Comparison of ENCODE assay signal across 10 cellular contexts in the genomic region with DNA sequence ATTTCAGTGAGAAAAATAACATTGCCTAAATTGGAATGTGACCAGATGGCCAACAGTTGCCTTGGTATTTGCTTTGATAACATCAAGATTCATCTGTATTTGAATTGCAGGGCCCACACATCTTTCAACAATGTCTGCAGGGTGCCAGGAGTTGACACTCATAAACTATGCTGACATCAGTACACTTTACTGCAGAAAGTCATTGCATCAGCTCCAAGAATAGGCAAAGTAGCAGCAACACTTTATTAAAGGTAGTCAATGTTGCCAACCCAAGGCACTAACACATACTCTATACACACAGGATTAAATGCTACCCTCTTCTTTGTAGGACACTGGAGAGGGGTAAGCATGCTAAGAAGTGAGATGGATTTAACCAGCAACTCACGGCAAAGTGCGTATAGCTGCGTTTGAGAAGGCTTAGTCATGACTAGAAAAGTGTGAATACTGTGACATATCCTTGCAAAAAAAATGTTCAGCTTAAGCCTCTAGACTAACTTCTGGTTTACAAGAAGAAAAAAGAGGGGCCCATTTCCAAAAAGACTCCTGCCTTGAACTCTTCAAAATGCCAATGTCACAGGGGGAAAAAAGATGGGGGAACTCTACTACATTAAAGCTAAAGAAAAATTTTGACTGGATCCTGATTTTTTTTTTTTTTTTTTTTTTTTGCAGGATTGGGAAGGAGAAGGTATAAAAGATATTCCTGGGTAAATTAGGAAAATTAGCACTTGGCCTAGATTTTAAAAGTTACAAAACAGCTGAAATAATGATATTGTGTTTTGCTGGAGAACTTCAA. TPM values are rescaled to one million over a fixed set of nuclear protein-coding genes. Genes with fewer than 3 reads are reported as not detected.
A peak's percentile ranks its signal among the peaks of the same experiment; 100 is the strongest.
DNase-seq lines count a peak whose midpoint lies in the region; ATAC-seq and TF ChIP-seq lines count a peak whose summit lies in the region.
"Had no signal": no experiment of that assay in that cellular context is flagged by ENCODE, and none has a peak within 500 bp of the region (broad histone marks: within the 10 kb centered on the region; RNA-seq: fewer than 3 reads in every experiment).

No MANE protein-coding gene starts in this region.

- no peaks in the 10 kb centered on the region for H3K9me3 ChIP-seq in Loucy (ENCODE audit: insufficient read depth, low read depth, low read length)
- no peaks in the 10 kb centered on the region for H3K9me3 ChIP-seq in neural progenitor cell (ENCODE audit: low read depth)

- H3K79me2 ChIP-seq in Loucy (ENCODE audit: insufficient read depth, low read length) (peaks cover 33% of the 10 kb centered on the region), neural progenitor cell (ENCODE audit: low read depth) (peaks cover 39% of the 10 kb centered on the region)

- TF ChIP-seq CTCF in Loucy (conservative IDR thresholded peaks at IDR 0.05; ENCODE audit: low read length): no peak
- no peak for TF ChIP-seq CTCF in brain microvascular endothelial cell (IDR thresholded peaks at IDR 0.05; ENCODE audit: low read depth, low read length, missing control alignments)
- no peak for TF ChIP-seq CTCF in neural progenitor cell (IDR thresholded peaks at IDR 0.05)
- no peak for TF ChIP-seq CTCF in foreskin keratinocyte (conservative IDR thresholded peaks at IDR 0.05)

- no peaks in the 10 kb centered on the region for H3K9me2 ChIP-seq in Loucy (replicated peaks; ENCODE audit: low read depth, low read length)

- peak overlapping the region; percentile 98 for H3K27ac ChIP-seq in brain microvascular endothelial cell
- no peak overlapping the region for H3K27ac ChIP-seq in neural progenitor cell
- no peak overlapping the region for H3K27ac ChIP-seq in foreskin keratinocyte

- H3K4me3 ChIP-seq in Loucy (ENCODE audit: low read length, poor library complexity, severe bottlenecking): no peak overlapping the region
- no peak overlapping the region for H3K4me3 ChIP-seq in brain microvascular endothelial cell (ENCODE audit: low read depth, low read length)
- H3K4me3 ChIP-seq in neural progenitor cell: no peak overlapping the region

- H2AFZ ChIP-seq in Loucy (ENCODE audit: low read length) (no peak overlapping the region), neural progenitor cell (replicated peaks) (no peak overlapping the region)

- no peaks in the 10 kb centered on the region for H3K27me3 ChIP-seq in Loucy (ENCODE audit: insufficient read depth, low read length, poor library complexity, severe bottlenecking)
- no peaks in the 10 kb centered on the region for H3K27me3 ChIP-seq in brain microvascular endothelial cell (replicated peaks)
- H3K27me3 ChIP-seq in neural progenitor cell: no peaks in the 10 kb centered on the region
- H3K27me3 ChIP-seq in foreskin keratinocyte: no peaks in the 10 kb centered on the region

- peak overlapping the region; percentile 96 for H3K4me3 Mint-ChIP-seq in neural progenitor cell

- peak overlapping the region; percentile 94 for H3K4me2 ChIP-seq in Loucy (ENCODE audit: low read depth, low read length, poor library complexity, severe bottlenecking)
- H3K4me2 ChIP-seq in neural progenitor cell: peak overlapping the region; percentile 86

- no peak overlapping the region for H3K27ac Mint-ChIP-seq in neural progenitor cell

- no peak for ATAC-seq in foreskin keratinocyte

- H3K36me3 ChIP-seq in Loucy (ENCODE audit: insufficient read depth, low read length) (no peaks in the 10 kb centered on the region), brain microvascular endothelial cell (replicated peaks) (no peaks in the 10 kb centered on the region), neural progenitor cell (no peaks in the 10 kb centered on the region)

- DNase-seq in Caki2 (ENCODE audit: low read depth) (peak; percentile 82), brain microvascular endothelial cell (peak; percentile 92), neural progenitor cell (ENCODE audit: low spot score) (no peak), foreskin keratinocyte (no peak), HUDEP-2 (lab: John Stamatoyannopoulos, UW; ENCODE audit: unreplicated experiment in 76 of 76) (no peak), SW 1271 (lab: John Stamatoyannopoulos, UW) (no peak), NCI-H187 (lab: John Stamatoyannopoulos, UW) (no peak)
- DNase-seq: NK-92 treated with Interleukin-12 subunit alpha and Interleukin-12 subunit beta, amount 100 ng/mL, for 24 hours; stimulated activated CD4-positive, alpha-beta T cell treated with anti-CD3 and anti-CD28 coated beads, Interleukin-4, amount 100 ng/mL, for 24 hours had no signal

- H3K4me1 ChIP-seq in Loucy (ENCODE audit: insufficient read depth, low read length, poor library complexity, severe bottlenecking) (peaks cover 19% of the 10 kb centered on the region), neural progenitor cell (peaks cover 16% of the 10 kb centered on the region), foreskin keratinocyte (peaks cover 18% of the 10 kb centered on the region)

- in situ Hi-C loops in Caki2 (cut with HindIII; ENCODE audit: low pct_unique_long_range_greater_than_20kb, low sequenced_read_pairs) (no loop called here), brain microvascular endothelial cell (cut with HindIII; ENCODE audit: low pct_ligation_motif_present, low sequenced_read_pairs) (no loop called here)

- H4K20me1 ChIP-seq in Loucy (ENCODE audit: insufficient read depth, low read length, poor library complexity, severe bottlenecking) (peaks cover 19% of the 10 kb centered on the region), neural progenitor cell (ENCODE audit: low read depth) (peaks cover 15% of the 10 kb centered on the region)

- H3K4me1 Mint-ChIP-seq in neural progenitor cell: peaks cover 24% of the 10 kb centered on the region

- peaks cover 2% of the 10 kb centered on the region for H3K36me3 Mint-ChIP-seq in neural progenitor cell

- no peaks in the 10 kb centered on the region for H3F3A ChIP-seq in Loucy (ENCODE audit: low read depth)
- peaks cover 10% of the 10 kb centered on the region for H3F3A ChIP-seq in neural progenitor cell (ENCODE audit: low read depth)

- no peak overlapping the region for H3K9ac ChIP-seq in Loucy (ENCODE audit: low read depth, low read length, poor library complexity, severe bottlenecking)
- H3K9ac ChIP-seq in neural progenitor cell: no peak overlapping the region

- no peaks in the 10 kb centered on the region for H3K9me3 Mint-ChIP-seq in neural progenitor cell

- H3K27me3 Mint-ChIP-seq in neural progenitor cell (ENCODE audit: insufficient read depth, low read depth): peaks cover 4% of the 10 kb centered on the region

RNA-seq across cellular contexts. Expression of a gene that starts 2.2 kb away (rescaled TPM):
- 12.3 and 32.9 TPM in 2 replicates for total RNA-seq in Caki2 (2014; rRNA removed; shearing (Covaris generic); ENCODE audit: low replicate concordance)
- total RNA-seq in neural progenitor cell (ENCODE audit: low replicate concordance) (27.8 and 58.4 TPM in 2 replicates), foreskin keratinocyte (20.7 and 22.5 TPM in 2 replicates)
- polyA plus RNA-seq in foreskin keratinocyte: 22.8 and 23.5 TPM in 2 replicates

RNA-seq across cellular contexts. Expression of a gene that starts 2.7 kb away (rescaled TPM):
- total RNA-seq in Caki2 (2014; rRNA removed; shearing (Covaris generic); ENCODE audit: low replicate concordance): 14.3 and 17.9 TPM in 2 replicates
- total RNA-seq in neural progenitor cell (ENCODE audit: low replicate concordance) (42.1 and 54.9 TPM in 2 replicates), foreskin keratinocyte (29.0 and 30.5 TPM in 2 replicates)
- polyA plus RNA-seq in foreskin keratinocyte: 9.4 and 10.9 TPM in 2 replicates

RNA-seq across cellular contexts. Expression of a gene that starts 45.0 kb away (rescaled TPM):
- 9.4 and 21.7 TPM in 2 replicates for total RNA-seq in Caki2 (2014; rRNA removed; shearing (Covaris generic); ENCODE audit: low replicate concordance)
- total RNA-seq in neural progenitor cell (ENCODE audit: low replicate concordance): 57.7 and 106 TPM in 2 replicates
- total RNA-seq in foreskin keratinocyte: 48.2 and 59.2 TPM in 2 replicates
- polyA plus RNA-seq in foreskin keratinocyte: 39.8 and 43.8 TPM in 2 replicates

Comparison
In these comparisons a context has a peak if more than half of its experiments do, and no peak if none do; other contexts are left out.
1. DNase-seq: peak in Caki2 (single experiment) and brain microvascular endothelial cell (single experiment); none in neural progenitor cell (single experiment), foreskin keratinocyte (0 of 2), HUDEP-2 (0 of 76), SW 1271 (0 of 2) and NCI-H187 (0 of 2).